In the genomic region with DNA sequence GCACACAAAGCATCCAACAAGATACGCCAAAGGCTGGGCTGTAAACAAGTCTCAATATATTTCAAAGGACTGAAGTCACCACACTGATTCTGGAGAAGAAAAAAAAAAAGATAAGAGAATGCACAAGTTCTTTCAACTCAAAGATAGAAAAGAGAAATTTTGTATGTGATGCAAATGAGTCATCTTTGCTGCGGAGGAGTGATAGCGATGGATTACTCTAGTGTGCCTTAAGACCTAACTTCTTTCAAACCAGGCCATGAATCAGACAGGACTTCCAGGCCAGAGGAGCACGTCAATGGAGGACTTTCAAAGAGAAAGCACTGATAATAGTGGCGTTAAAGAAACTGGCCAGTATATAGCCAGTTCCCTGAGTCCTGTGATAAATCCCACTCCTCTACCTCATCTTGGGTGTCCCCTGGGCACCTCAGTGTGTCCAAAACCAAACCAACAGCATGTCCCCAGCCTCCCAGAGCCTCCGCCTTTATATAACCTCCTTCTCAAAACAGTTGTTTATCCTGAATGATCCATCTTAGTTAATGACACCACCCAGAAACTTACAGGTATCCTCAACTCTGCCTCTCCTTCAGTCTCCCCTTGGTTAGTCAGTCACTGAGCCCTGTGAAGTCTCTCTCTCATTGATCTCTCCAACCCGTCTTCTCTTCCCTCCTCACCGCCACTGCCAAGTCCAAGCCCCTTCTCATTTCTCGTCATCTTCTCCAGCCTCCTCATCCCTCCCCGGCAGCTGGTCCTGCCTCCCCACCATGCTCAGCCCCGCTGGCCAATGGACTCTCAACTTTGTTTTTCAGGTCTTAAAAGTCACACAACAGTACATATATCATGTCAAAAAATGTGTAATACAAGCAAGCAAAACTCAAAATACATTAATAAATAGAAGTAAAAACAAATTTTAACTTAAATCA, we compare ENCODE assay signal across 18 cellular contexts. TPM values are rescaled to one million over a fixed set of nuclear protein-coding genes. Genes with fewer than 3 reads are reported as not detected.
DNase-seq lines count a peak whose midpoint lies in the region; ATAC-seq, FAIRE-seq and TF ChIP-seq lines count a peak whose summit lies in the region.
"Had no signal": no experiment of that assay in that cellular context is flagged by ENCODE, and none has a peak within 500 bp of the region (broad histone marks: within the 10 kb centered on the region; RNA-seq: fewer than 3 reads in every experiment).

No MANE protein-coding gene starts in this region.

- TF ChIP-seq CTCF in K562 (IDR thresholded peaks at IDR 0.05 in 2 of 3, conservative IDR thresholded peaks at IDR 0.05 in 1 of 3; ENCODE audit: insufficient read depth in 2 of 3, low read depth in 1 of 3, low read length in 3 of 3), result no peak; a peak in 1 of 6 replicates

- H3K36me3 ChIP-seq in K562 (ENCODE audit: control insufficient read depth, insufficient read depth, low read length), result no peaks in the 10 kb centered on the region
- H3K36me3 ChIP-seq in trophoblast cell (ENCODE audit: control insufficient read depth in 1 of 2, insufficient read depth in 2 of 2, low read length in 2 of 2), result peaks cover 0 to 1% of the 10 kb centered on the region in 2 experiments
- H3K36me3 ChIP-seq: ascending aorta, neutrophil, right lobe of liver, uterus had no signal

- TF ChIP-seq RAD21 in K562 (CRISPR knock-in tag; conservative IDR thresholded peaks at IDR 0.05 in 1 of 2, IDR thresholded peaks at IDR 0.05 in 1 of 2), result no peak

- H3K27ac ChIP-seq in K562 (ENCODE audit: extremely low read depth, low read depth, low read length), result no peak overlapping the region; the same call in 2 of the 3 replicates
- no peak overlapping the region for H3K27ac ChIP-seq in trophoblast cell (ENCODE audit: low read depth, low read length)
- H3K27ac ChIP-seq: ascending aorta, neutrophil, right lobe of liver, uterus, VCaP had no signal

- in situ Hi-C loops in K562 (cut with MboI), result no loop called here

- no peak overlapping the region for H4K8ac ChIP-seq in trophoblast cell (ENCODE audit: low read depth, low read length)

- no peaks in the 10 kb centered on the region for H3K9me1 ChIP-seq in K562 (ENCODE audit: control insufficient read depth, insufficient read depth, low read length)

- H3K27me3 ChIP-seq in K562 (ENCODE audit: control insufficient read depth in 2 of 2, insufficient read depth in 2 of 2, low read length in 2 of 2) (peaks cover 4 to 14% of the 10 kb centered on the region in 2 experiments; a peak in 3 of 5 replicates), trophoblast cell (ENCODE audit: insufficient read depth, low read length) (no peaks in the 10 kb centered on the region)
- H3K27me3 ChIP-seq: ascending aorta, right lobe of liver, uterus had no signal

- peaks cover 9% of the 10 kb centered on the region for H3K79me1 ChIP-seq in trophoblast cell (ENCODE audit: low read length)

- no peak overlapping the region for H4K91ac ChIP-seq in trophoblast cell (ENCODE audit: low read depth, low read length)

- FAIRE-seq in K562 (lab: Jason Lieb, UNC), result peak; percentile 85
- FAIRE-seq: GM12891 had no signal

- intact Hi-C loops in K562 (cut with micrococcal nuclease), result no loop called here

- no peak overlapping the region for H4K12ac ChIP-seq in trophoblast cell (ENCODE audit: low read depth, low read length)

- no peak overlapping the region for H3K18ac ChIP-seq in trophoblast cell (ENCODE audit: low read length)

- POLR2A ChIA-PET in K562 (lab: Yijun Ruan, JAX), result no interaction called here

- H3K79me2 ChIP-seq in K562 (ENCODE audit: control insufficient read depth, insufficient read depth, low read length) (no peaks in the 10 kb centered on the region), trophoblast cell (ENCODE audit: control insufficient read depth, insufficient read depth, low read length, poor library complexity) (no peaks in the 10 kb centered on the region)

- H3K9me3 ChIP-seq in K562 (replicated peaks; ENCODE audit: control insufficient read depth, insufficient read depth, low read depth, low read length) (0 out of 2 replicates have a peak, but pooled peaks cover 4% of the 10 kb centered on the region), trophoblast cell (ENCODE audit: insufficient read depth, low read depth, low read length) (no peaks in the 10 kb centered on the region)
- H3K9me3 ChIP-seq: neutrophil, right lobe of liver had no signal

- H3K4me1 ChIP-seq in K562 (replicated peaks in 1 of 2; ENCODE audit: control insufficient read depth in 2 of 2, insufficient read depth in 2 of 2, low read length in 2 of 2) (peaks cover 0 to 20% of the 10 kb centered on the region in 2 experiments; a peak in 2 of 5 replicates), trophoblast cell (ENCODE audit: control insufficient read depth in 1 of 2, insufficient read depth in 2 of 2, low read length in 2 of 2) (peaks cover 10 to 13% of the 10 kb centered on the region in 2 experiments)
- H3K4me1 ChIP-seq: uterus had no signal

- H3K9ac ChIP-seq in K562 (ENCODE audit: insufficient read depth in 1 of 2, low read depth in 2 of 2, low read length in 2 of 2), result no peak overlapping the region
- no peak overlapping the region for H3K9ac ChIP-seq in trophoblast cell (ENCODE audit: low read length)

- H2BK120ac ChIP-seq in trophoblast cell (ENCODE audit: insufficient read depth, low read length, poor library complexity), result no peak overlapping the region

- no peak for TF ChIP-seq POLR2A in K562 (conservative IDR thresholded peaks at IDR 0.05)

- H3K4ac ChIP-seq in trophoblast cell (ENCODE audit: low read depth, low read length), result no peak overlapping the region

- 7% methylated on average over 11 of the region's 11 CpGs for WGBS in K562 (ENCODE audit: insufficient coverage, low coverage, missing lambda C conversion rate)
- WGBS in trophoblast cell (ENCODE audit: extremely low coverage, insufficient coverage, insufficient read length), result no CpG with 5 or more reads among the region's 11 CpGs

- no peak overlapping the region for H2BK5ac ChIP-seq in trophoblast cell (ENCODE audit: low read depth, low read length, poor library complexity)

- H4K20me1 ChIP-seq in K562 (replicated peaks; ENCODE audit: control insufficient read depth, insufficient read depth, low read length), result 0 out of 2 replicates have a peak, but pooled peaks cover 6% of the 10 kb centered on the region

- H3K14ac ChIP-seq in trophoblast cell (ENCODE audit: low read length), result no peak overlapping the region

- H2AFZ ChIP-seq in K562 (ENCODE audit: low read depth, low read length) (0 out of 2 replicates have a peak overlapping the region, but pooled peaks have one; percentile 1), trophoblast cell (ENCODE audit: insufficient read depth, low read length, poor library complexity) (no peak overlapping the region)

- BruUV-seq in K562 (replicated peaks; lab: Mats Ljungman, UMichigan), result no TSS peak

- peak overlapping the region; percentile 74 for H2BK12ac ChIP-seq in trophoblast cell (ENCODE audit: low read length)

- peak; percentile 11 for DNase-seq in activated T-cell treated with anti-CD3 and anti-CD28 coated beads for 24 hours (ENCODE audit: low read depth)
- DNase-seq in activated T-cell treated with anti-CD3 and anti-CD28 coated beads, Interleukin-2, amount 50 U/mL, for 1 hour, result no peak
- peak; percentile 90 for DNase-seq in NCI-H226
- peak; percentile 51 to 71 (median 65) for DNase-seq in K562 (ENCODE audit: extremely low read depth in 1 of 4, low spot score in 3 of 4)
- DNase-seq in trophoblast cell, result no peak
- no peak for DNase-seq in NCI-H146 treated with DMSO at 0.1 percent for 48 hours (lab: John Stamatoyannopoulos, UW; ENCODE audit: unreplicated experiment)
- no peak for DNase-seq in iPS-NIHi7 (ENCODE audit: extremely low spot score)
- no peak for DNase-seq in DMS53 (lab: John Stamatoyannopoulos, UW)
- DNase-seq: CD8-positive, alpha-beta memory T cell; erythroblast; NCI-H69; right lobe of liver; uterus had no signal

- peak; percentile 70 for ATAC-seq in K562
- ATAC-seq: HCT116, right lobe of liver had no signal

- no peak overlapping the region for H2AK5ac ChIP-seq in trophoblast cell (ENCODE audit: low read length)

- CTCF ChIA-PET in K562 (lab: Yijun Ruan, JAX; ENCODE audit: low intra/inter-chr PET ratio), result interaction anchor here (0.6 kb wide), 1 partner anchor 1185 kb away, joined by 3 read pairs; no protein-coding TSS in a partner anchor

- peak overlapping the region; percentile 19; the same call in 1 of the 2 replicates for H3K4me2 ChIP-seq in K562 (ENCODE audit: insufficient read depth, low read length)
- H3K4me2 ChIP-seq in trophoblast cell (ENCODE audit: low read length), result no peak overlapping the region

- TF ChIP-seq EP300 in K562 (IDR thresholded peaks at IDR 0.05; ENCODE audit: low read length), result no peak; the same call in 1 of the 2 replicates

- H3K4me3 ChIP-seq in K562 (no peak overlapping the region), trophoblast cell (ENCODE audit: low read depth, low read length) (no peak overlapping the region)
- H3K4me3 ChIP-seq: ascending aorta, right lobe of liver, uterus had no signal

- H3K23ac ChIP-seq in trophoblast cell (ENCODE audit: low read length), result no peak overlapping the region

TF ChIP-seq in K562, 482 proteins besides CTCF, POLR2A, EP300 and RAD21 (continues in another document):
- 0 out of 2 replicates have a peak, but pooled peaks have one; percentile 26 for TF ChIP-seq TEAD4 (IDR thresholded peaks at IDR 0.05; ENCODE audit: low read length)
- no peak for TF ChIP-seq TEAD4 (CRISPR knock-in tag; IDR thresholded peaks at IDR 0.05; ENCODE audit: borderline replicate concordance)
- TF ChIP-seq ZNF263 (CRISPR knock-in tag; IDR thresholded peaks at IDR 0.05; ENCODE audit: borderline replicate concordance), result peak; percentile 91

RNA-seq across cellular contexts. Expression of a gene that starts 47.2 kb away (rescaled TPM):
- 0.12 TPM in 2 replicates for total RNA-seq in K562 (2011; cell fraction: chromatin; rRNA removed; ENCODE audit: low replicate concordance)
- 0.13 and 0.17 TPM in 2 replicates for total RNA-seq in K562 (2011; cell fraction: nucleolus; rRNA removed)
- 0.15 and 0.38 TPM in 2 replicates for total RNA-seq in K562 (2011; cell fraction: nucleoplasm; rRNA removed)
- total RNA-seq in K562 (2014; rRNA removed), result 0.32 and 0.37 TPM in 2 replicates
- 0.15 and 0.26 TPM in 2 replicates for total RNA-seq in K562 (2014; rRNA removed; fragmentation: Illumina TruSeq; extraction: Trizol)
- 0.38 and 0.40 TPM in 2 replicates for total RNA-seq in K562 (2015; rRNA removed; fragmentation: Illumina TruSeq; extraction: Trizol)
- total RNA-seq in K562 (2021), result 0.67 and 1.0 TPM in 2 replicates
- 0.20 and 0.49 TPM in 2 replicates for polyA plus RNA-seq in K562 (2011; rRNA removed)
- 0.78 and 0.85 TPM in 2 replicates for polyA plus RNA-seq in K562 (2011; cell fraction: cytosol; rRNA removed)
- 0.15 and 0.47 TPM in 2 replicates for polyA plus RNA-seq in K562 (2011; cell fraction: nucleus; rRNA removed)
- 0.81 and 1.1 TPM in 2 replicates for polyA plus RNA-seq in K562 (2012)
- polyA plus RNA-seq in K562 (2014; fragmentation: Illumina TruSeq; extraction: Trizol), result 0.49 and 0.51 TPM in 2 replicates
- polyA plus RNA-seq in K562 (2014; fragmentation: Nextera tagmentation; extraction: Ambion mirVana), result not detected
- 0.44 and 0.50 TPM in 2 replicates for polyA plus RNA-seq in K562 (2014; rRNA removed)
- 0.75 and 0.88 TPM in 2 replicates for polyA minus RNA-seq in K562 (2011; rRNA and poly(A)+ RNA removed)
- 0.46 and 0.76 TPM in 2 replicates for polyA minus RNA-seq in K562 (2011; cell fraction: cytosol; rRNA and poly(A)+ RNA removed)
- polyA minus RNA-seq in K562 (2011; cell fraction: nucleus; rRNA and poly(A)+ RNA removed), result 0.22 and 0.27 TPM in 2 replicates
- polyA plus RNA-seq in trophoblast cell (2013), result 18.2 and 19.5 TPM in 2 replicates

Comparison
In these comparisons a context has a peak if more than half of its experiments do, and no peak if none do; other contexts are left out.
1. DNase-seq: peak in activated T-cell treated with anti-CD3 and anti-CD28 coated beads for 24 hours (single experiment), NCI-H226 (single experiment) and K562 (4 of 4); none in activated T-cell treated with anti-CD3 and anti-CD28 coated beads, Interleukin-2, amount 50 U/mL, for 1 hour (single experiment), trophoblast cell (0 of 2), NCI-H146 treated with DMSO at 0.1 percent for 48 hours (single experiment), iPS-NIHi7 (single experiment) and DMS53 (single experiment).